In the genomic region with DNA sequence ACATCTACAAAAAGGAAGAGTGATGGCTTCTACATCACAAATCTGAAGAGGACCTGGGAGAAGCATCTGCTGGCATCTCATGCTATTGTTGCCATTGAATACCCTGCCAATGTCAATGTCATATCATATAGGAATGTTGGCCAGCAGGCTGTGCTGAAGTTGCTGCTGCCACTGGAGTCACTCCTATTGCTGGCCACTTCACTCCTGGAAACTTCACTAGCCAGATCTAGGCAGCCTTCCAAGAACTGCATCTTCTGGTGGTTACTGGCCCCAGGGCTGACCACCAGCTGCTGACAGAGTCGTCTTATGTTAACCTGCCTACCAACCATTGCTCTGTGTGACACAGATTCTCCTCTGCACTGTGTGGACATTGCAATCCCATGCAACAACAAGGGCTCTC, we compare ENCODE assay signal across 19 cellular contexts.
DNase-seq lines count a peak whose midpoint lies in the region; ATAC-seq, FAIRE-seq and TF ChIP-seq lines count a peak whose summit lies in the region.
"Had no signal": no experiment of that assay in that cellular context is flagged by ENCODE, and none has a peak within 500 bp of the region (broad histone marks: within the 10 kb centered on the region; RNA-seq: fewer than 3 reads in every experiment).

No MANE protein-coding gene starts in this region.

- H3K9me3 Mint-ChIP-seq in activated CD8-positive, alpha-beta T cell treated with anti-CD3 and anti-CD28 coated beads for 36 hours, result peaks cover 2% of the 10 kb centered on the region

- DNase-seq in GM12892 (ENCODE audit: insufficient read length) (no peak), RPMI7951 (ENCODE audit: low read depth) (peak; percentile 54), esophagus muscularis mucosa (ENCODE audit: extremely low spot score) (peak; percentile 47), NCI-H2171 treated with DMSO at 0.1 percent for 48 hours (lab: John Stamatoyannopoulos, UW) (no peak), kidney glomerular epithelial cell (lab: John Stamatoyannopoulos, UW) (no peak)
- no peak for DNase-seq in activated CD8-positive, alpha-beta T cell treated with anti-CD3 and anti-CD28 coated beads for 36 hours
- DNase-seq: Calu3; CD8-positive, alpha-beta T cell; DMS79 treated with DMSO at 0.1 percent for 48 hours; GOT3; H7 had no signal

- H3K27me3 ChIP-seq in esophagus muscularis mucosa, result no peaks in the 10 kb centered on the region
- H3K27me3 ChIP-seq: BLaER1 treated with 17β-estradiol and CSF1 and Interleukin-3, amounts not matched to agents 10 nM and 100 nM had no signal

- POLR2A ChIA-PET in activated CD8-positive, alpha-beta T cell treated with anti-CD3 and anti-CD28 coated beads for 36 hours (lab: Charles Lee), result no interaction called here

- no peaks in the 10 kb centered on the region for H3K4me1 Mint-ChIP-seq in activated CD8-positive, alpha-beta T cell treated with anti-CD3 and anti-CD28 coated beads for 36 hours (ENCODE audit: low read depth)
- H3K4me1 Mint-ChIP-seq: B cell, IgD-negative memory B cell had no signal

- no peak for TF ChIP-seq CTCF in esophagus muscularis mucosa (IDR thresholded peaks at IDR 0.05)
- TF ChIP-seq CTCF in activated CD8-positive, alpha-beta T cell treated with anti-CD3 and anti-CD28 coated beads for 36 hours (IDR thresholded peaks at IDR 0.05), result no peak

- H3K4me3 ChIP-seq in esophagus muscularis mucosa, result no peak overlapping the region
- H3K4me3 ChIP-seq: BLaER1 treated with 17β-estradiol and CSF1 and Interleukin-3, amounts not matched to agents 10 nM and 100 nM had no signal

- H3K9me3 ChIP-seq in esophagus muscularis mucosa, result peaks cover 0 to 12% (median 6%) of the 10 kb centered on the region in 4 donors

- no peak overlapping the region for H3K27ac ChIP-seq in esophagus muscularis mucosa (replicated peaks in 1 of 4)
- H3K27ac ChIP-seq: BLaER1 treated with 17β-estradiol and CSF1 and Interleukin-3, amounts not matched to agents 10 nM and 100 nM had no signal

- 80% methylated on average over 1 of the region's 1 CpG for WGBS in esophagus muscularis mucosa

- no peak for TF ChIP-seq EP300 in esophagus muscularis mucosa (IDR thresholded peaks at IDR 0.05)

- FAIRE-seq in GM12892 (lab: Jason Lieb, UNC), result peak; percentile 30
- FAIRE-seq: G401.6, GM12891, GM18507, HepG2 had no signal

- H3K4me3 Mint-ChIP-seq in activated CD8-positive, alpha-beta T cell treated with anti-CD3 and anti-CD28 coated beads for 36 hours, result no peak overlapping the region
- H3K4me3 Mint-ChIP-seq: B cell; CD8-positive, alpha-beta T cell; IgD-negative memory B cell had no signal

- intact Hi-C loops in esophagus muscularis mucosa (cut with DNase I), result no loop called here
- intact Hi-C loops in activated CD8-positive, alpha-beta T cell treated with anti-CD3 and anti-CD28 coated beads for 36 hours (cut with micrococcal nuclease), result no loop called here

- TF ChIP-seq POLR2A in GM12892 (IDR thresholded peaks at IDR 0.05; ENCODE audit: low read depth, low read length), result no peak
- TF ChIP-seq POLR2A in esophagus muscularis mucosa (IDR thresholded peaks at IDR 0.05; ENCODE audit: low read depth), result no peak

- CTCF ChIA-PET in activated CD8-positive, alpha-beta T cell treated with anti-CD3 and anti-CD28 coated beads for 36 hours (lab: Charles Lee), result no interaction called here

- no peaks in the 10 kb centered on the region for H3K27me3 Mint-ChIP-seq in activated CD8-positive, alpha-beta T cell treated with anti-CD3 and anti-CD28 coated beads for 36 hours
- H3K27me3 Mint-ChIP-seq: IgD-negative memory B cell had no signal

- no peak for ATAC-seq in activated CD8-positive, alpha-beta T cell treated with anti-CD3 and anti-CD28 coated beads for 36 hours
- no peak for ATAC-seq in GM18870 (IDR thresholded peaks at IDR 0.05; ENCODE audit: unreplicated experiment)
- ATAC-seq: CD8-positive, alpha-beta T cell; HepG2 had no signal

- no peaks in the 10 kb centered on the region for H3K4me1 ChIP-seq in esophagus muscularis mucosa
- H3K4me1 ChIP-seq: BLaER1 treated with 17β-estradiol and CSF1 and Interleukin-3, amounts not matched to agents 10 nM and 100 nM had no signal

- no peaks in the 10 kb centered on the region for H3K36me3 ChIP-seq in esophagus muscularis mucosa
- H3K36me3 ChIP-seq: BLaER1 treated with 17β-estradiol and CSF1 and Interleukin-3, amounts not matched to agents 10 nM and 100 nM had no signal

- H3K27ac Mint-ChIP-seq in activated CD8-positive, alpha-beta T cell treated with anti-CD3 and anti-CD28 coated beads for 36 hours, result no peak overlapping the region
- H3K27ac Mint-ChIP-seq: B cell; CD8-positive, alpha-beta T cell; IgD-negative memory B cell had no signal

- H3K36me3 Mint-ChIP-seq in activated CD8-positive, alpha-beta T cell treated with anti-CD3 and anti-CD28 coated beads for 36 hours (ENCODE audit: low read depth), result no peaks in the 10 kb centered on the region
- H3K36me3 Mint-ChIP-seq: CD8-positive, alpha-beta T cell had no signal

Comparison
In these comparisons a context has a peak if more than half of its experiments do, and no peak if none do; other contexts are left out.
1. DNase-seq: peak in RPMI7951 (single experiment) and esophagus muscularis mucosa (single experiment); none in GM12892 (single experiment), activated CD8-positive, alpha-beta T cell treated with anti-CD3 and anti-CD28 coated beads for 36 hours (single experiment), NCI-H2171 treated with DMSO at 0.1 percent for 48 hours (single experiment) and kidney glomerular epithelial cell (single experiment).